Comparison of ENCODE assay signal across 1 cellular context in genomic region chr20:540391-541201, GRCh38.
TF ChIP-seq lines count a peak whose summit lies in the region.

No MANE protein-coding gene starts in this region.

TF ChIP-seq in HepG2, 621 proteins besides CTCF, POLR2A, EP300 and RAD21 (continued from another document and continues in another):
- TF ChIP-seq TFE3 (CRISPR knock-in tag; IDR thresholded peaks at IDR 0.05) = no peak
- TF ChIP-seq, protein P1, sequence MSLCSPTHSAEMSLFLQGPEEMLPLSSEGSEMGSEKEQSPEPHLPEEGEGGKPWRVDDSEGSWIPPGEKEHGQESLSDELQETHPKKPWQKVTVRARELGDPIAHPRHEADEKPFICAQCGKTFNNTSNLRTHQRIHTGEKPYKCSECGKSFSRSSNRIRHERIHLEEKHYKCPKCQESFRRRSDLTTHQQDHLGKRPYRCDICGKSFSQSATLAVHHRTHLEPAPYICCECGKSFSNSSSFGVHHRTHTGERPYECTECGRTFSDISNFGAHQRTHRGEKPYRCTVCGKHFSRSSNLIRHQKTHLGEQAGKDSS (CRISPR knock-in tag; IDR thresholded peaks at IDR 0.05; ENCODE audit: borderline replicate concordance, low read depth) = no peak
- TF ChIP-seq, protein P2, sequence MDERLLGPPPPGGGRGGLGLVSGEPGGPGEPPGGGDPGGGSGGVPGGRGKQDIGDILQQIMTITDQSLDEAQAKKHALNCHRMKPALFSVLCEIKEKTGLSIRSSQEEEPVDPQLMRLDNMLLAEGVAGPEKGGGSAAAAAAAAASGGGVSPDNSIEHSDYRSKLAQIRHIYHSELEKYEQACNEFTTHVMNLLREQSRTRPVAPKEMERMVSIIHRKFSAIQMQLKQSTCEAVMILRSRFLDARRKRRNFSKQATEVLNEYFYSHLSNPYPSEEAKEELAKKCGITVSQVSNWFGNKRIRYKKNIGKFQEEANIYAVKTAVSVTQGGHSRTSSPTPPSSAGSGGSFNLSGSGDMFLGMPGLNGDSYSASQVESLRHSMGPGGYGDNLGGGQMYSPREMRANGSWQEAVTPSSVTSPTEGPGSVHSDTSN (CRISPR knock-in tag; IDR thresholded peaks at IDR 0.05) = no peak
- no peak for TF ChIP-seq PAXIP1 (CRISPR knock-in tag; conservative IDR thresholded peaks at IDR 0.05)
- peak; percentile 53 for TF ChIP-seq STAG1 (CRISPR knock-in tag; IDR thresholded peaks at IDR 0.05)
- TF ChIP-seq ZSCAN21 (CRISPR knock-in tag; IDR thresholded peaks at IDR 0.05; ENCODE audit: borderline replicate concordance) = no peak
- TF ChIP-seq ZNF740 (CRISPR knock-in tag; IDR thresholded peaks at IDR 0.05) = 0 out of 2 replicates have a peak, but pooled peaks have one; percentile 29
- TF ChIP-seq SOX13 (IDR thresholded peaks at IDR 0.05) = no peak
- TF ChIP-seq SOX13 (CRISPR knock-in tag; conservative IDR thresholded peaks at IDR 0.05 in 1 of 2, IDR thresholded peaks at IDR 0.05 in 1 of 2) = no peak
- TF ChIP-seq MATR3 (CRISPR knock-in tag; IDR thresholded peaks at IDR 0.05) = no peak
- TF ChIP-seq, protein P3, sequence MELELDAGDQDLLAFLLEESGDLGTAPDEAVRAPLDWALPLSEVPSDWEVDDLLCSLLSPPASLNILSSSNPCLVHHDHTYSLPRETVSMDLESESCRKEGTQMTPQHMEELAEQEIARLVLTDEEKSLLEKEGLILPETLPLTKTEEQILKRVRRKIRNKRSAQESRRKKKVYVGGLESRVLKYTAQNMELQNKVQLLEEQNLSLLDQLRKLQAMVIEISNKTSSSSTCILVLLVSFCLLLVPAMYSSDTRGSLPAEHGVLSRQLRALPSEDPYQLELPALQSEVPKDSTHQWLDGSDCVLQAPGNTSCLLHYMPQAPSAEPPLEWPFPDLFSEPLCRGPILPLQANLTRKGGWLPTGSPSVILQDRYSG (CRISPR knock-in tag; IDR thresholded peaks at IDR 0.05) = no peak
- TF ChIP-seq ZNF572 (CRISPR knock-in tag; IDR thresholded peaks at IDR 0.05) = 0 out of 2 replicates have a peak, but pooled peaks have one; percentile 39
- no peak for TF ChIP-seq BORCS8-MEF2B (CRISPR knock-in tag; IDR thresholded peaks at IDR 0.05)
- TF ChIP-seq MEIS1 (CRISPR knock-in tag; IDR thresholded peaks at IDR 0.05; ENCODE audit: borderline replicate concordance) = no peak
- no peak for TF ChIP-seq EEA1 (CRISPR knock-in tag; IDR thresholded peaks at IDR 0.05; ENCODE audit: borderline replicate concordance)
- no peak for TF ChIP-seq CERS6 (CRISPR knock-in tag; IDR thresholded peaks at IDR 0.05)
- no peak for TF ChIP-seq SSRP1 (CRISPR knock-in tag; IDR thresholded peaks at IDR 0.05)
- TF ChIP-seq ZFP62 (CRISPR knock-in tag; IDR thresholded peaks at IDR 0.05) = no peak
- TF ChIP-seq TBP (CRISPR knock-in tag; IDR thresholded peaks at IDR 0.05) = no peak
- TF ChIP-seq ZNF501 (CRISPR knock-in tag; IDR thresholded peaks at IDR 0.05) = 0 out of 2 replicates have a peak, but pooled peaks have one; percentile 25
- no peak for TF ChIP-seq HIVEP1 (CRISPR knock-in tag; IDR thresholded peaks at IDR 0.05)
- TF ChIP-seq RCOR2 (CRISPR knock-in tag; IDR thresholded peaks at IDR 0.05) = no peak
- TF ChIP-seq SP1 (IDR thresholded peaks at IDR 0.05) = no peak
- TF ChIP-seq SP1 (CRISPR knock-in tag; IDR thresholded peaks at IDR 0.05) = no peak
- TF ChIP-seq SIX4 (CRISPR knock-in tag; IDR thresholded peaks at IDR 0.05) = no peak
- no peak for TF ChIP-seq ZKSCAN1 (IDR thresholded peaks at IDR 0.05; ENCODE audit: low read length)
- TF ChIP-seq RFX5 (IDR thresholded peaks at IDR 0.05; ENCODE audit: low read depth, low read length) = no peak
- no peak for TF ChIP-seq ZNF552 (CRISPR knock-in tag; IDR thresholded peaks at IDR 0.05; ENCODE audit: borderline replicate concordance)
- no peak for TF ChIP-seq FOXK2 (IDR thresholded peaks at IDR 0.05)
- TF ChIP-seq BHLHE40 (IDR thresholded peaks at IDR 0.05; ENCODE audit: low read length) = no peak
- TF ChIP-seq, protein P4, sequence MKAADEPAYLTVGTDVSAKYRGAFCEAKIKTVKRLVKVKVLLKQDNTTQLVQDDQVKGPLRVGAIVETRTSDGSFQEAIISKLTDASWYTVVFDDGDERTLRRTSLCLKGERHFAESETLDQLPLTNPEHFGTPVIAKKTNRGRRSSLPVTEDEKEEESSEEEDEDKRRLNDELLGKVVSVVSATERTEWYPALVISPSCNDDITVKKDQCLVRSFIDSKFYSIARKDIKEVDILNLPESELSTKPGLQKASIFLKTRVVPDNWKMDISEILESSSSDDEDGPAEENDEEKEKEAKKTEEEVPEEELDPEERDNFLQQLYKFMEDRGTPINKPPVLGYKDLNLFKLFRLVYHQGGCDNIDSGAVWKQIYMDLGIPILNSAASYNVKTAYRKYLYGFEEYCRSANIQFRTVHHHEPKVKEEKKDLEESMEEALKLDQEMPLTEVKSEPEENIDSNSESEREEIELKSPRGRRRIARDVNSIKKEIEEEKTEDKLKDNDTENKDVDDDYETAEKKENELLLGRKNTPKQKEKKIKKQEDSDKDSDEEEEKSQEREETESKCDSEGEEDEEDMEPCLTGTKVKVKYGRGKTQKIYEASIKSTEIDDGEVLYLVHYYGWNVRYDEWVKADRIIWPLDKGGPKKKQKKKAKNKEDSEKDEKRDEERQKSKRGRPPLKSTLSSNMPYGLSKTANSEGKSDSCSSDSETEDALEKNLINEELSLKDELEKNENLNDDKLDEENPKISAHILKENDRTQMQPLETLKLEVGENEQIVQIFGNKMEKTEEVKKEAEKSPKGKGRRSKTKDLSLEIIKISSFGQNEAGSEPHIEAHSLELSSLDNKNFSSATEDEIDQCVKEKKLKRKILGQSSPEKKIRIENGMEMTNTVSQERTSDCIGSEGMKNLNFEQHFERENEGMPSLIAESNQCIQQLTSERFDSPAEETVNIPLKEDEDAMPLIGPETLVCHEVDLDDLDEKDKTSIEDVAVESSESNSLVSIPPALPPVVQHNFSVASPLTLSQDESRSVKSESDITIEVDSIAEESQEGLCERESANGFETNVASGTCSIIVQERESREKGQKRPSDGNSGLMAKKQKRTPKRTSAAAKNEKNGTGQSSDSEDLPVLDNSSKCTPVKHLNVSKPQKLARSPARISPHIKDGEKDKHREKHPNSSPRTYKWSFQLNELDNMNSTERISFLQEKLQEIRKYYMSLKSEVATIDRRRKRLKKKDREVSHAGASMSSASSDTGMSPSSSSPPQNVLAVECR (CRISPR knock-in tag; IDR thresholded peaks at IDR 0.05; ENCODE audit: borderline replicate concordance) = no peak
- TF ChIP-seq PAX8 (CRISPR knock-in tag; IDR thresholded peaks at IDR 0.05; ENCODE audit: borderline replicate concordance) = no peak
- TF ChIP-seq, protein P5, sequence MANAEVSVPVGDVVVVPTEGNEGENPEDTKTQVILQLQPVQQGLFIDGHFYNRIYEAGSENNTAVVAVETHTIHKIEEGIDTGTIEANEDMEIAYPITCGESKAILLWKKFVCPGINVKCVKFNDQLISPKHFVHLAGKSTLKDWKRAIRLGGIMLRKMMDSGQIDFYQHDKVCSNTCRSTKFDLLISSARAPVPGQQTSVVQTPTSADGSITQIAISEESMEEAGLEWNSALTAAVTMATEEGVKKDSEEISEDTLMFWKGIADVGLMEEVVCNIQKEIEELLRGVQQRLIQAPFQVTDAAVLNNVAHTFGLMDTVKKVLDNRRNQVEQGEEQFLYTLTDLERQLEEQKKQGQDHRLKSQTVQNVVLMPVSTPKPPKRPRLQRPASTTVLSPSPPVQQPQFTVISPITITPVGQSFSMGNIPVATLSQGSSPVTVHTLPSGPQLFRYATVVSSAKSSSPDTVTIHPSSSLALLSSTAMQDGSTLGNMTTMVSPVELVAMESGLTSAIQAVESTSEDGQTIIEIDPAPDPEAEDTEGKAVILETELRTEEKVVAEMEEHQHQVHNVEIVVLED (CRISPR knock-in tag; IDR thresholded peaks at IDR 0.05; ENCODE audit: borderline replicate concordance) = no peak
- TF ChIP-seq ATF5 (CRISPR knock-in tag; IDR thresholded peaks at IDR 0.05; ENCODE audit: low read depth) = no peak
- TF ChIP-seq PAWR (CRISPR knock-in tag; IDR thresholded peaks at IDR 0.05; ENCODE audit: borderline replicate concordance) = no peak
- no peak for TF ChIP-seq MXD1 (CRISPR knock-in tag; IDR thresholded peaks at IDR 0.05)
- TF ChIP-seq PBX3 (CRISPR knock-in tag; IDR thresholded peaks at IDR 0.05; ENCODE audit: borderline replicate concordance) = no peak
- no peak for TF ChIP-seq MTA1 (CRISPR knock-in tag; IDR thresholded peaks at IDR 0.05; ENCODE audit: borderline replicate concordance)
- TF ChIP-seq ZFP37 (CRISPR knock-in tag; IDR thresholded peaks at IDR 0.05; ENCODE audit: borderline replicate concordance) = no peak
- TF ChIP-seq RNF2 (conservative IDR thresholded peaks at IDR 0.05; ENCODE audit: low read depth) = no peak
- TF ChIP-seq ZNF503 (CRISPR knock-in tag; IDR thresholded peaks at IDR 0.05) = no peak
- no peak for TF ChIP-seq SOX6 (IDR thresholded peaks at IDR 0.05)
- 0 out of 2 replicates have a peak, but pooled peaks have one; percentile 11 for TF ChIP-seq SOX6 (CRISPR knock-in tag; IDR thresholded peaks at IDR 0.05)
- TF ChIP-seq FOXC1 (CRISPR knock-in tag; IDR thresholded peaks at IDR 0.05; ENCODE audit: borderline replicate concordance) = no peak
- no peak for TF ChIP-seq ZNF773 (CRISPR knock-in tag; IDR thresholded peaks at IDR 0.05; ENCODE audit: borderline replicate concordance)
